ENCODE assay signal across 17 cellular contexts in genomic region chr5:154265197-154265578, GRCh38.
DNase-seq lines count a peak whose midpoint lies in the region; ATAC-seq and TF ChIP-seq lines count a peak whose summit lies in the region.
"Had no signal": no experiment of that assay in that cellular context is flagged by ENCODE, and none has a peak within 500 bp of the region (broad histone marks: within the 10 kb centered on the region; RNA-seq: fewer than 3 reads in every experiment).

No MANE protein-coding gene starts in this region.

- H3K4me1 ChIP-seq in left ventricle myocardium inferior (peaks cover 35% of the 10 kb centered on the region), sigmoid colon (peaks cover 0 to 62% (median 48%) of the 10 kb centered on the region in 4 donors)

- H3K27me3 ChIP-seq in left ventricle myocardium inferior (ENCODE audit: low read depth): no peaks in the 10 kb centered on the region
- H3K27me3 ChIP-seq in sigmoid colon: no peaks in the 10 kb centered on the region

- H3K9me3 Mint-ChIP-seq in effector memory CD8-positive, alpha-beta T cell: no peaks in the 10 kb centered on the region
- no peaks in the 10 kb centered on the region for H3K9me3 Mint-ChIP-seq in natural killer cell treated with Interleukin-12 subunit alpha and Interleukin-12 subunit beta and Interleukin-15 and Interleukin-18, amount 100 ng/mL, for 72 hours
- H3K9me3 Mint-ChIP-seq: H9 had no signal

- H3K36me3 ChIP-seq in left ventricle myocardium inferior (no peaks in the 10 kb centered on the region), sigmoid colon (no peaks in the 10 kb centered on the region)

- intact Hi-C loops in left ventricle myocardium inferior (cut with micrococcal nuclease): no loop called here
- intact Hi-C loops in left ventricle myocardium superior (cut with micrococcal nuclease): no loop called here
- intact Hi-C loops in sigmoid colon (cut with DNase I): no loop called here

- no peak for TF ChIP-seq CTCF in left ventricle myocardium inferior (IDR thresholded peaks at IDR 0.05; ENCODE audit: borderline replicate concordance)
- TF ChIP-seq CTCF in sigmoid colon (IDR thresholded peaks at IDR 0.05): no peak

- no peaks in the 10 kb centered on the region for H3K9me3 ChIP-seq in left ventricle myocardium inferior (replicated peaks)
- no peaks in the 10 kb centered on the region for H3K9me3 ChIP-seq in sigmoid colon

- H3K4me3 Mint-ChIP-seq in effector memory CD8-positive, alpha-beta T cell: peak overlapping the region in 1 of 2 donors; percentile 8
- peak overlapping the region; percentile 16 for H3K4me3 Mint-ChIP-seq in natural killer cell treated with Interleukin-12 subunit alpha and Interleukin-12 subunit beta and Interleukin-15 and Interleukin-18, amount 100 ng/mL, for 72 hours
- H3K4me3 Mint-ChIP-seq: CD14-positive monocyte; CD4-positive, alpha-beta memory T cell; H9 had no signal

- peak overlapping the region; percentile 41 for H3K27ac ChIP-seq in left ventricle myocardium inferior (replicated peaks)
- peak overlapping the region in 3 of 4 donors; percentile 44 to 54 (median 45) for H3K27ac ChIP-seq in sigmoid colon

- H3K27ac Mint-ChIP-seq in effector memory CD8-positive, alpha-beta T cell: peak overlapping the region in 1 of 2 donors; percentile 13
- no peak overlapping the region for H3K27ac Mint-ChIP-seq in natural killer cell treated with Interleukin-12 subunit alpha and Interleukin-12 subunit beta and Interleukin-15 and Interleukin-18, amount 100 ng/mL, for 72 hours
- H3K27ac Mint-ChIP-seq: CD14-positive monocyte had no signal

- peaks cover 13% of the 10 kb centered on the region for H3K36me3 Mint-ChIP-seq in effector memory CD8-positive, alpha-beta T cell (ENCODE audit: insufficient read depth)
- no peaks in the 10 kb centered on the region for H3K36me3 Mint-ChIP-seq in natural killer cell treated with Interleukin-12 subunit alpha and Interleukin-12 subunit beta and Interleukin-15 and Interleukin-18, amount 100 ng/mL, for 72 hours

- TF ChIP-seq EP300 in sigmoid colon (IDR thresholded peaks at IDR 0.05): no peak

- no peak for DNase-seq in left ventricle myocardium inferior
- DNase-seq in left ventricle myocardium superior: no peak
- no peak for DNase-seq in effector memory CD8-positive, alpha-beta T cell
- no peak for DNase-seq in natural killer cell treated with Interleukin-12 subunit alpha and Interleukin-12 subunit beta and Interleukin-15 and Interleukin-18, amount 100 ng/mL, for 72 hours (ENCODE audit: low spot score)
- no peak for DNase-seq in sigmoid colon
- no peak for DNase-seq in ACHN
- DNase-seq in stimulated activated CD4-positive, alpha-beta T cell treated with anti-CD3 and anti-CD28 coated beads, Interleukin-2, amount 100 ng/mL, for 24 hours: no peak
- DNase-seq: AML-193; Calu3; CD4-positive, alpha-beta memory T cell; DMS79 treated with DMSO at 0.1 percent for 48 hours; GF-D8; H9; IMR-90 had no signal

- TF ChIP-seq POLR2A in sigmoid colon (IDR thresholded peaks at IDR 0.05): no peak

- in situ Hi-C loops in ACHN (cut with HindIII; ENCODE audit: low pct_ligation_motif_present, low pct_unique_long_range_greater_than_20kb, low sequenced_read_pairs): no loop called here

- H3K4me1 Mint-ChIP-seq in effector memory CD8-positive, alpha-beta T cell (ENCODE audit: low read depth in 2 of 2): peaks cover 13 to 15% of the 10 kb centered on the region in 2 donors
- H3K4me1 Mint-ChIP-seq in natural killer cell treated with Interleukin-12 subunit alpha and Interleukin-12 subunit beta and Interleukin-15 and Interleukin-18, amount 100 ng/mL, for 72 hours (ENCODE audit: low read depth in 2 of 2): peaks cover 22 to 24% of the 10 kb centered on the region in 2 donors

- no peaks in the 10 kb centered on the region for H3K27me3 Mint-ChIP-seq in effector memory CD8-positive, alpha-beta T cell
- no peaks in the 10 kb centered on the region for H3K27me3 Mint-ChIP-seq in natural killer cell treated with Interleukin-12 subunit alpha and Interleukin-12 subunit beta and Interleukin-15 and Interleukin-18, amount 100 ng/mL, for 72 hours
- H3K27me3 Mint-ChIP-seq: CD4-positive, alpha-beta memory T cell had no signal

- ATAC-seq in left ventricle myocardium superior (no peak), HG02852 (IDR thresholded peaks at IDR 0.05; ENCODE audit: unreplicated experiment) (no peak)
- ATAC-seq in effector memory CD8-positive, alpha-beta T cell (replicated peaks): peak; percentile 65
- ATAC-seq in natural killer cell treated with Interleukin-12 subunit alpha and Interleukin-12 subunit beta and Interleukin-15 and Interleukin-18, amount 100 ng/mL, for 72 hours: peak; percentile 59
- ATAC-seq: K562 had no signal

- no peak overlapping the region for H3K4me3 ChIP-seq in left ventricle myocardium inferior
- no peak overlapping the region for H3K4me3 ChIP-seq in sigmoid colon
- H3K4me3 ChIP-seq: K562 had no signal

Comparison
In these comparisons a context has a peak if more than half of its experiments do, and no peak if none do; other contexts are left out.
1. ATAC-seq: peak in effector memory CD8-positive, alpha-beta T cell (single experiment) and natural killer cell treated with Interleukin-12 subunit alpha and Interleukin-12 subunit beta and Interleukin-15 and Interleukin-18, amount 100 ng/mL, for 72 hours (2 of 2); none in left ventricle myocardium superior (single experiment) and HG02852 (single experiment).